In genomic region chr1:82106672-82107071, GRCh38 we compare ENCODE assay signal across 1 cellular context.
TF ChIP-seq lines count a peak whose summit lies in the region.

No MANE protein-coding gene starts in this region.

TF ChIP-seq in HepG2, 621 proteins besides CTCF, POLR2A, EP300 and RAD21 (continued from another document and continues in another):
- TF ChIP-seq SOX13 (IDR thresholded peaks at IDR 0.05) (no peak), SOX13 (CRISPR knock-in tag; conservative IDR thresholded peaks at IDR 0.05 in 1 of 2, IDR thresholded peaks at IDR 0.05 in 1 of 2) (peak in 1 of 2 experiments; percentile 55; a peak in 2 of 4 replicates), KAT7 (CRISPR knock-in tag; IDR thresholded peaks at IDR 0.05; ENCODE audit: borderline replicate concordance) (no peak), BCL3 (CRISPR knock-in tag; IDR thresholded peaks at IDR 0.05) (no peak), TFE3 (CRISPR knock-in tag; IDR thresholded peaks at IDR 0.05) (no peak), ELF3 (CRISPR knock-in tag; IDR thresholded peaks at IDR 0.05) (no peak), ATF7-NPFF (CRISPR knock-in tag; IDR thresholded peaks at IDR 0.05; ENCODE audit: low read depth) (no peak), ZNF616 (CRISPR knock-in tag; IDR thresholded peaks at IDR 0.05; ENCODE audit: low read depth) (no peak), TBX3 (IDR thresholded peaks at IDR 0.05; ENCODE audit: borderline replicate concordance) (no peak), ZBTB20 (CRISPR knock-in tag; IDR thresholded peaks at IDR 0.05; ENCODE audit: borderline replicate concordance, low read depth) (peak; percentile 56; the same call in 1 of the 2 replicates), MLXIP (CRISPR knock-in tag; IDR thresholded peaks at IDR 0.05; ENCODE audit: borderline replicate concordance) (no peak), ZNF180 (CRISPR knock-in tag; IDR thresholded peaks at IDR 0.05; ENCODE audit: borderline replicate concordance, low read depth) (no peak), PCBP1 (IDR thresholded peaks at IDR 0.05; ENCODE audit: borderline replicate concordance, low read depth, low read length) (no peak), ZNF333 (CRISPR knock-in tag; IDR thresholded peaks at IDR 0.05; ENCODE audit: borderline replicate concordance) (no peak), KMT2A (CRISPR knock-in tag; IDR thresholded peaks at IDR 0.05) (no peak), TBX2 (CRISPR knock-in tag; IDR thresholded peaks at IDR 0.05; ENCODE audit: borderline replicate concordance) (no peak), NCOA2 (CRISPR knock-in tag; IDR thresholded peaks at IDR 0.05) (0 out of 2 replicates have a peak, but pooled peaks have one; percentile 23), CREB1 (IDR thresholded peaks at IDR 0.05) (no peak), CREB1 (CRISPR knock-in tag; IDR thresholded peaks at IDR 0.05) (no peak), SOX6 (IDR thresholded peaks at IDR 0.05) (no peak), SOX6 (CRISPR knock-in tag; IDR thresholded peaks at IDR 0.05) (peak; percentile 17; the same call in 1 of the 2 replicates), ZNF136 (CRISPR knock-in tag; IDR thresholded peaks at IDR 0.05; ENCODE audit: low read depth) (no peak), NFE2L2 (IDR thresholded peaks at IDR 0.05; ENCODE audit: low read length) (no peak), SALL2 (CRISPR knock-in tag; IDR thresholded peaks at IDR 0.05) (no peak), ISL2 (CRISPR knock-in tag; IDR thresholded peaks at IDR 0.05) (no peak), ZNF703 (CRISPR knock-in tag; IDR thresholded peaks at IDR 0.05; ENCODE audit: borderline replicate concordance) (no peak), FOXP1 (IDR thresholded peaks at IDR 0.05) (no peak), FOXP1 (CRISPR knock-in tag; IDR thresholded peaks at IDR 0.05) (0 out of 2 replicates have a peak, but pooled peaks have one; percentile 26), SP2 (CRISPR knock-in tag; IDR thresholded peaks at IDR 0.05) (no peak), ATF2 (CRISPR knock-in tag; IDR thresholded peaks at IDR 0.05) (no peak), TCF7L2 (IDR thresholded peaks at IDR 0.05; ENCODE audit: low read depth, low read length) (no peak), SOX5 (CRISPR knock-in tag; IDR thresholded peaks at IDR 0.05; ENCODE audit: borderline replicate concordance) (no peak), ZNF543 (CRISPR knock-in tag; IDR thresholded peaks at IDR 0.05) (no peak), YY1 (IDR thresholded peaks at IDR 0.05; ENCODE audit: insufficient read depth, insufficient replicate concordance, low read depth, low read length) (no peak), CBX5 (CRISPR knock-in tag; IDR thresholded peaks at IDR 0.05; ENCODE audit: borderline replicate concordance) (no peak), RCOR2 (CRISPR knock-in tag; IDR thresholded peaks at IDR 0.05) (no peak), HNF4A (CRISPR knock-in tag; IDR thresholded peaks at IDR 0.05) (peak; percentile 69), TCF7 (IDR thresholded peaks at IDR 0.05; ENCODE audit: low read depth) (peak; percentile 41; the same call in 1 of the 2 replicates), TFAP4 (IDR thresholded peaks at IDR 0.05; ENCODE audit: borderline replicate concordance, low read depth) (no peak), ZNF816 (CRISPR knock-in tag; IDR thresholded peaks at IDR 0.05; ENCODE audit: borderline replicate concordance) (no peak), RBM22 (optimal IDR thresholded peaks at IDR 0.05; ENCODE audit: low read length) (no peak), E2F1 (CRISPR knock-in tag; IDR thresholded peaks at IDR 0.05) (no peak), TARDBP (CRISPR knock-in tag; IDR thresholded peaks at IDR 0.05) (no peak), HOXA3 (CRISPR knock-in tag; IDR thresholded peaks at IDR 0.05) (no peak), ZNF282 (IDR thresholded peaks at IDR 0.05; ENCODE audit: partially characterized antibody) (no peak), ZNF749 (CRISPR knock-in tag; IDR thresholded peaks at IDR 0.05; ENCODE audit: borderline replicate concordance) (no peak), ZNF441 (CRISPR knock-in tag; IDR thresholded peaks at IDR 0.05; ENCODE audit: borderline replicate concordance) (no peak)
- TF ChIP-seq, protein P1, sequence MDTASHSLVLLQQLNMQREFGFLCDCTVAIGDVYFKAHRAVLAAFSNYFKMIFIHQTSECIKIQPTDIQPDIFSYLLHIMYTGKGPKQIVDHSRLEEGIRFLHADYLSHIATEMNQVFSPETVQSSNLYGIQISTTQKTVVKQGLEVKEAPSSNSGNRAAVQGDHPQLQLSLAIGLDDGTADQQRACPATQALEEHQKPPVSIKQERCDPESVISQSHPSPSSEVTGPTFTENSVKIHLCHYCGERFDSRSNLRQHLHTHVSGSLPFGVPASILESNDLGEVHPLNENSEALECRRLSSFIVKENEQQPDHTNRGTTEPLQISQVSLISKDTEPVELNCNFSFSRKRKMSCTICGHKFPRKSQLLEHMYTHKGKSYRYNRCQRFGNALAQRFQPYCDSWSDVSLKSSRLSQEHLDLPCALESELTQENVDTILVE (CRISPR knock-in tag; IDR thresholded peaks at IDR 0.05) = no peak
- TF ChIP-seq, protein P2, sequence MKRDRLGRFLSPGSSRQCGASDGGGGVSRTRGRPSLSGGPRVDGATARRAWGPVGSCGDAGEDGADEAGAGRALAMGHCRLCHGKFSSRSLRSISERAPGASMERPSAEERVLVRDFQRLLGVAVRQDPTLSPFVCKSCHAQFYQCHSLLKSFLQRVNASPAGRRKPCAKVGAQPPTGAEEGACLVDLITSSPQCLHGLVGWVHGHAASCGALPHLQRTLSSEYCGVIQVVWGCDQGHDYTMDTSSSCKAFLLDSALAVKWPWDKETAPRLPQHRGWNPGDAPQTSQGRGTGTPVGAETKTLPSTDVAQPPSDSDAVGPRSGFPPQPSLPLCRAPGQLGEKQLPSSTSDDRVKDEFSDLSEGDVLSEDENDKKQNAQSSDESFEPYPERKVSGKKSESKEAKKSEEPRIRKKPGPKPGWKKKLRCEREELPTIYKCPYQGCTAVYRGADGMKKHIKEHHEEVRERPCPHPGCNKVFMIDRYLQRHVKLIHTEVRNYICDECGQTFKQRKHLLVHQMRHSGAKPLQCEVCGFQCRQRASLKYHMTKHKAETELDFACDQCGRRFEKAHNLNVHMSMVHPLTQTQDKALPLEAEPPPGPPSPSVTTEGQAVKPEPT (CRISPR knock-in tag; IDR thresholded peaks at IDR 0.05; ENCODE audit: low read depth) = no peak
- TF ChIP-seq, protein P3, sequence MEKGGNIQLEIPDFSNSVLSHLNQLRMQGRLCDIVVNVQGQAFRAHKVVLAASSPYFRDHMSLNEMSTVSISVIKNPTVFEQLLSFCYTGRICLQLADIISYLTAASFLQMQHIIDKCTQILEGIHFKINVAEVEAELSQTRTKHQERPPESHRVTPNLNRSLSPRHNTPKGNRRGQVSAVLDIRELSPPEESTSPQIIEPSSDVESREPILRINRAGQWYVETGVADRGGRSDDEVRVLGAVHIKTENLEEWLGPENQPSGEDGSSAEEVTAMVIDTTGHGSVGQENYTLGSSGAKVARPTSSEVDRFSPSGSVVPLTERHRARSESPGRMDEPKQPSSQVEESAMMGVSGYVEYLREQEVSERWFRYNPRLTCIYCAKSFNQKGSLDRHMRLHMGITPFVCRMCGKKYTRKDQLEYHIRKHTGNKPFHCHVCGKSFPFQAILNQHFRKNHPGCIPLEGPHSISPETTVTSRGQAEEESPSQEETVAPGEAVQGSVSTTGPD (CRISPR knock-in tag; IDR thresholded peaks at IDR 0.05) = no peak
- TF ChIP-seq, protein P4, sequence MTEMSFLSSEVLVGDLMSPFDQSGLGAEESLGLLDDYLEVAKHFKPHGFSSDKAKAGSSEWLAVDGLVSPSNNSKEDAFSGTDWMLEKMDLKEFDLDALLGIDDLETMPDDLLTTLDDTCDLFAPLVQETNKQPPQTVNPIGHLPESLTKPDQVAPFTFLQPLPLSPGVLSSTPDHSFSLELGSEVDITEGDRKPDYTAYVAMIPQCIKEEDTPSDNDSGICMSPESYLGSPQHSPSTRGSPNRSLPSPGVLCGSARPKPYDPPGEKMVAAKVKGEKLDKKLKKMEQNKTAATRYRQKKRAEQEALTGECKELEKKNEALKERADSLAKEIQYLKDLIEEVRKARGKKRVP (CRISPR knock-in tag; IDR thresholded peaks at IDR 0.05) = no peak
- TF ChIP-seq, protein P5, sequence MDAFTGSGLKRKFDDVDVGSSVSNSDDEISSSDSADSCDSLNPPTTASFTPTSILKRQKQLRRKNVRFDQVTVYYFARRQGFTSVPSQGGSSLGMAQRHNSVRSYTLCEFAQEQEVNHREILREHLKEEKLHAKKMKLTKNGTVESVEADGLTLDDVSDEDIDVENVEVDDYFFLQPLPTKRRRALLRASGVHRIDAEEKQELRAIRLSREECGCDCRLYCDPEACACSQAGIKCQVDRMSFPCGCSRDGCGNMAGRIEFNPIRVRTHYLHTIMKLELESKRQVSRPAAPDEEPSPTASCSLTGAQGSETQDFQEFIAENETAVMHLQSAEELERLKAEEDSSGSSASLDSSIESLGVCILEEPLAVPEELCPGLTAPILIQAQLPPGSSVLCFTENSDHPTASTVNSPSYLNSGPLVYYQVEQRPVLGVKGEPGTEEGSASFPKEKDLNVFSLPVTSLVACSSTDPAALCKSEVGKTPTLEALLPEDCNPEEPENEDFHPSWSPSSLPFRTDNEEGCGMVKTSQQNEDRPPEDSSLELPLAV (CRISPR knock-in tag; conservative IDR thresholded peaks at IDR 0.05; ENCODE audit: low read depth) = no peak
- TF ChIP-seq, protein P6, sequence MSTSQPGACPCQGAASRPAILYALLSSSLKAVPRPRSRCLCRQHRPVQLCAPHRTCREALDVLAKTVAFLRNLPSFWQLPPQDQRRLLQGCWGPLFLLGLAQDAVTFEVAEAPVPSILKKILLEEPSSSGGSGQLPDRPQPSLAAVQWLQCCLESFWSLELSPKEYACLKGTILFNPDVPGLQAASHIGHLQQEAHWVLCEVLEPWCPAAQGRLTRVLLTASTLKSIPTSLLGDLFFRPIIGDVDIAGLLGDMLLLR (CRISPR knock-in tag; IDR thresholded peaks at IDR 0.05) = no peak
